Comparison of ENCODE assay signal across 12 cellular contexts in the genomic region with DNA sequence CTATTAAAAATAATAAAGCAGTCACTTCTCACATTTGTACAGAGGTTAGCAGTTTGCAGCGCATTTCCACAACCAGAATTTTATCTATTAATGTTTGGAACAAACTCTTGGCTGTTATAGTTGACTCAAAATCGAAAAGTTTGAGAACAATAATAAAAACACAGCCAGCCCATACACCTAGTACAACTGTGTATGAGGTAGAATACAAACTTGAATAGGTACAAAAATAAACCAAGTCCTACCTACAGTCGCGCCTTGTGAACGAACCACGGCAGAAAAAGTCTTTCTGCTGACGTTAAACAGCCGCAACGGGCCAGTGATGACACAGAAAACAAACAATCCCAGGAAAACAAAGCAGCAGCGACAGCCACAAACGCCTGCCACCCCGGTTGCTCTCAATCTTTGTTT. TPM values are rescaled to one million over a fixed set of nuclear protein-coding genes. Genes with fewer than 3 reads are reported as not detected.
DNase-seq lines count a peak whose midpoint lies in the region; TF ChIP-seq lines count a peak whose summit lies in the region.
"Had no signal": no experiment of that assay in that cellular context is flagged by ENCODE, and none has a peak within 500 bp of the region (broad histone marks: within the 10 kb centered on the region; RNA-seq: fewer than 3 reads in every experiment).

No MANE protein-coding gene starts in this region.

- no peak for TF ChIP-seq CTCF in endothelial cell (IDR thresholded peaks at IDR 0.05; ENCODE audit: unreplicated experiment)
- TF ChIP-seq CTCF in nephron (IDR thresholded peaks at IDR 0.05; ENCODE audit: unreplicated experiment in 3 of 3), result no peak

- H3K36me3 Mint-ChIP-seq in endothelial cell (ENCODE audit: low read depth, unreplicated experiment), result peaks cover 8% of the 10 kb centered on the region
- no peaks in the 10 kb centered on the region for H3K36me3 Mint-ChIP-seq in nephron (ENCODE audit: low read depth)

- H3K27ac Mint-ChIP-seq in endothelial cell (ENCODE audit: unreplicated experiment) (peak overlapping the region; percentile 81), nephron (no peak overlapping the region)

- H3K4me3 Mint-ChIP-seq in endothelial cell (ENCODE audit: unreplicated experiment), result peak overlapping the region; percentile 87
- H3K4me3 Mint-ChIP-seq in nephron, result peak overlapping the region; percentile 40 to 59 (median 53)

- H3K4me1 Mint-ChIP-seq in endothelial cell (ENCODE audit: unreplicated experiment) (peaks cover 51% of the 10 kb centered on the region), nephron (peaks cover 25% of the 10 kb centered on the region)

- H3K9me3 Mint-ChIP-seq in endothelial cell (ENCODE audit: unreplicated experiment), result no peaks in the 10 kb centered on the region
- H3K9me3 Mint-ChIP-seq in nephron, result no peaks in the 10 kb centered on the region

- H3K27me3 Mint-ChIP-seq in endothelial cell (ENCODE audit: unreplicated experiment) (peaks cover 25% of the 10 kb centered on the region), nephron (ENCODE audit: low read depth) (peaks cover 95% of the 10 kb centered on the region)

- DNase-seq in NCI-H82 (lab: John Stamatoyannopoulos, UW) (peak; percentile 25), NCI-H82 treated with DMSO at 0.1 percent for 48 hours (lab: John Stamatoyannopoulos, UW; ENCODE audit: unreplicated experiment) (no peak), SK-N-DZ (ENCODE audit: low spot score) (peak; percentile 34), endothelial cell (ENCODE audit: low spot score) (peak; percentile 22), dermis blood vessel endothelial cell (no peak), OCI-M1 (lab: John Stamatoyannopoulos, UW) (no peak), NCI-H1436 treated with DMSO at 0.1 percent for 48 hours (lab: John Stamatoyannopoulos, UW) (no peak)
- DNase-seq: activated CD4-positive, alpha-beta T cell treated with anti-CD3 and anti-CD28 coated beads for 4 hours; DMS153; transverse colon had no signal

RNA-seq across cellular contexts. Expression of gene FOXL2, which starts 3.2 kb away (rescaled TPM):
- polyA plus RNA-seq in SK-N-DZ (2014; cell fraction: cytosol; rRNA removed), result not detected in 2 replicates
- not detected in 2 replicates for polyA plus RNA-seq in SK-N-DZ (2014; cell fraction: nucleus; rRNA removed)
- total RNA-seq in endothelial cell (ENCODE audit: unreplicated experiment) (6.8 TPM), dermis blood vessel endothelial cell (not detected in 2 replicates)
- total RNA-seq: HT1080, transverse colon had no signal

RNA-seq across cellular contexts. Expression of gene FOXL2NB, which starts 3.3 kb away (rescaled TPM):
- polyA plus RNA-seq in SK-N-DZ (2014; cell fraction: cytosol; rRNA removed), result not detected in 2 replicates
- not detected in 2 replicates for polyA plus RNA-seq in SK-N-DZ (2014; cell fraction: nucleus; rRNA removed)
- total RNA-seq in endothelial cell (ENCODE audit: unreplicated experiment) (13.2 TPM), dermis blood vessel endothelial cell (under 0.01 TPM in 1 of 2 replicates, not detected in the other)
- total RNA-seq: HT1080, transverse colon had no signal

Comparison
In these comparisons a context has a peak if more than half of its experiments do, and no peak if none do; other contexts are left out.
1. DNase-seq: peak in NCI-H82 (single experiment), SK-N-DZ (single experiment) and endothelial cell (single experiment); none in NCI-H82 treated with DMSO at 0.1 percent for 48 hours (single experiment), dermis blood vessel endothelial cell (single experiment), OCI-M1 (single experiment) and NCI-H1436 treated with DMSO at 0.1 percent for 48 hours (single experiment).
2. RNA of gene FOXL2NB, which starts 3.3 kb away (total RNA-seq): 13.2 TPM in endothelial cell (single experiment); under 0.01 TPM in dermis blood vessel endothelial cell; every median in the first group is over 10 times any median in the second.